1 cellular context compared by ENCODE assay signal in genomic region chr10:112842832-112843360, GRCh38.
TF ChIP-seq lines count a peak whose summit lies in the region.

No MANE protein-coding gene starts in this region.

TF ChIP-seq in GM23338, 12 proteins besides CTCF, POLR2A, EP300 and RAD21 (continued from another document):
- TF ChIP-seq, protein P1, sequence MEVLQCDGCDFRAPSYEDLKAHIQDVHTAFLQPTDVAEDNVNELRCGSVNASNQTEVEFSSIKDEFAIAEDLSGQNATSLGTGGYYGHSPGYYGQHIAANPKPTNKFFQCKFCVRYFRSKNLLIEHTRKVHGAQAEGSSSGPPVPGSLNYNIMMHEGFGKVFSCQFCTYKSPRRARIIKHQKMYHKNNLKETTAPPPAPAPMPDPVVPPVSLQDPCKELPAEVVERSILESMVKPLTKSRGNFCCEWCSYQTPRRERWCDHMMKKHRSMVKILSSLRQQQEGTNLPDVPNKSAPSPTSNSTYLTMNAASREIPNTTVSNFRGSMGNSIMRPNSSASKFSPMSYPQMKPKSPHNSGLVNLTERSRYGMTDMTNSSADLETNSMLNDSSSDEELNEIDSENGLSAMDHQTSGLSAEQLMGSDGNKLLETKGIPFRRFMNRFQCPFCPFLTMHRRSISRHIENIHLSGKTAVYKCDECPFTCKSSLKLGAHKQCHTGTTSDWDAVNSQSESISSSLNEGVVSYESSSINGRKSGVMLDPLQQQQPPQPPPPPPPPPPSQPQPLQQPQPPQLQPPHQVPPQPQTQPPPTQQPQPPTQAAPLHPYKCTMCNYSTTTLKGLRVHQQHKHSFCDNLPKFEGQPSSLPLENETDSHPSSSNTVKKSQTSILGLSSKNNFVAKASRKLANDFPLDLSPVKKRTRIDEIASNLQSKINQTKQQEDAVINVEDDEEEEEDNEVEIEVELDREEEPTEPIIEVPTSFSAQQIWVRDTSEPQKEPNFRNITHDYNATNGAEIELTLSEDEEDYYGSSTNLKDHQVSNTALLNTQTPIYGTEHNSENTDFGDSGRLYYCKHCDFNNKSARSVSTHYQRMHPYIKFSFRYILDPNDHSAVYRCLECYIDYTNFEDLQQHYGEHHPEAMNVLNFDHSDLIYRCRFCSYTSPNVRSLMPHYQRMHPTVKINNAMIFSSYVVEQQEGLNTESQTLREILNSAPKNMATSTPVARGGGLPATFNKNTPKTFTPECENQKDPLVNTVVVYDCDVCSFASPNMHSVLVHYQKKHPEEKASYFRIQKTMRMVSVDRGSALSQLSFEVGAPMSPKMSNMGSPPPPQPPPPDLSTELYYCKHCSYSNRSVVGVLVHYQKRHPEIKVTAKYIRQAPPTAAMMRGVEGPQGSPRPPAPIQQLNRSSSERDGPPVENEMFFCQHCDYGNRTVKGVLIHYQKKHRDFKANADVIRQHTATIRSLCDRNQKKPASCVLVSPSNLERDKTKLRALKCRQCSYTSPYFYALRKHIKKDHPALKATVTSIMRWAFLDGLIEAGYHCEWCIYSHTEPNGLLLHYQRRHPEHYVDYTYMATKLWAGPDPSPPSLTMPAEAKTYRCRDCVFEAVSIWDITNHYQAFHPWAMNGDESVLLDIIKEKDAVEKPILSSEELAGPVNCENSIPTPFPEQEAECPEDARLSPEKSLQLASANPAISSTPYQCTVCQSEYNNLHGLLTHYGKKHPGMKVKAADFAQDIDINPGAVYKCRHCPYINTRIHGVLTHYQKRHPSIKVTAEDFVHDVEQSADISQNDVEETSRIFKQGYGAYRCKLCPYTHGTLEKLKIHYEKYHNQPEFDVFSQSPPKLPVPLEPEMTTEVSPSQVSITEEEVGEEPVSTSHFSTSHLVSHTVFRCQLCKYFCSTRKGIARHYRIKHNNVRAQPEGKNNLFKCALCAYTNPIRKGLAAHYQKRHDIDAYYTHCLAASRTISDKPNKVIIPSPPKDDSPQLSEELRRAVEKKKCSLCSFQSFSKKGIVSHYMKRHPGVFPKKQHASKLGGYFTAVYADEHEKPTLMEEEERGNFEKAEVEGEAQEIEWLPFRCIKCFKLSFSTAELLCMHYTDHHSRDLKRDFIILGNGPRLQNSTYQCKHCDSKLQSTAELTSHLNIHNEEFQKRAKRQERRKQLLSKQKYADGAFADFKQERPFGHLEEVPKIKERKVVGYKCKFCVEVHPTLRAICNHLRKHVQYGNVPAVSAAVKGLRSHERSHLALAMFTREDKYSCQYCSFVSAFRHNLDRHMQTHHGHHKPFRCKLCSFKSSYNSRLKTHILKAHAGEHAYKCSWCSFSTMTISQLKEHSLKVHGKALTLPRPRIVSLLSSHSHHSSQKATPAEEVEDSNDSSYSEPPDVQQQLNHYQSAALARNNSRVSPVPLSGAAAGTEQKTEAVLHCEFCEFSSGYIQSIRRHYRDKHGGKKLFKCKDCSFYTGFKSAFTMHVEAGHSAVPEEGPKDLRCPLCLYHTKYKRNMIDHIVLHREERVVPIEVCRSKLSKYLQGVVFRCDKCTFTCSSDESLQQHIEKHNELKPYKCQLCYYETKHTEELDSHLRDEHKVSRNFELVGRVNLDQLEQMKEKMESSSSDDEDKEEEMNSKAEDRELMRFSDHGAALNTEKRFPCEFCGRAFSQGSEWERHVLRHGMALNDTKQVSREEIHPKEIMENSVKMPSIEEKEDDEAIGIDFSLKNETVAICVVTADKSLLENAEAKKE (CRISPR knock-in tag; IDR thresholded peaks at IDR 0.05), result no peak
- TF ChIP-seq JUNB (IDR thresholded peaks at IDR 0.05; ENCODE audit: unreplicated experiment), result no peak
- TF ChIP-seq STAT1 (IDR thresholded peaks at IDR 0.05; ENCODE audit: unreplicated experiment), result no peak
- TF ChIP-seq POLR2AphosphoS5 (IDR thresholded peaks at IDR 0.05; ENCODE audit: low read depth), result no peak
- TF ChIP-seq, protein P2, sequence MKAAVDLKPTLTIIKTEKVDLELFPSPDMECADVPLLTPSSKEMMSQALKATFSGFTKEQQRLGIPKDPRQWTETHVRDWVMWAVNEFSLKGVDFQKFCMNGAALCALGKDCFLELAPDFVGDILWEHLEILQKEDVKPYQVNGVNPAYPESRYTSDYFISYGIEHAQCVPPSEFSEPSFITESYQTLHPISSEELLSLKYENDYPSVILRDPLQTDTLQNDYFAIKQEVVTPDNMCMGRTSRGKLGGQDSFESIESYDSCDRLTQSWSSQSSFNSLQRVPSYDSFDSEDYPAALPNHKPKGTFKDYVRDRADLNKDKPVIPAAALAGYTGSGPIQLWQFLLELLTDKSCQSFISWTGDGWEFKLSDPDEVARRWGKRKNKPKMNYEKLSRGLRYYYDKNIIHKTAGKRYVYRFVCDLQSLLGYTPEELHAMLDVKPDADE (IDR thresholded peaks at IDR 0.05), result no peak
- no peak for TF ChIP-seq NANOG (IDR thresholded peaks at IDR 0.05; ENCODE audit: borderline replicate concordance)
- TF ChIP-seq EZH2 (IDR thresholded peaks at IDR 0.05; ENCODE audit: low read depth, unreplicated experiment), result no peak
- no peak for TF ChIP-seq CREB1 (CRISPR knock-in tag; IDR thresholded peaks at IDR 0.05; ENCODE audit: low read depth)
